In the genomic region with DNA sequence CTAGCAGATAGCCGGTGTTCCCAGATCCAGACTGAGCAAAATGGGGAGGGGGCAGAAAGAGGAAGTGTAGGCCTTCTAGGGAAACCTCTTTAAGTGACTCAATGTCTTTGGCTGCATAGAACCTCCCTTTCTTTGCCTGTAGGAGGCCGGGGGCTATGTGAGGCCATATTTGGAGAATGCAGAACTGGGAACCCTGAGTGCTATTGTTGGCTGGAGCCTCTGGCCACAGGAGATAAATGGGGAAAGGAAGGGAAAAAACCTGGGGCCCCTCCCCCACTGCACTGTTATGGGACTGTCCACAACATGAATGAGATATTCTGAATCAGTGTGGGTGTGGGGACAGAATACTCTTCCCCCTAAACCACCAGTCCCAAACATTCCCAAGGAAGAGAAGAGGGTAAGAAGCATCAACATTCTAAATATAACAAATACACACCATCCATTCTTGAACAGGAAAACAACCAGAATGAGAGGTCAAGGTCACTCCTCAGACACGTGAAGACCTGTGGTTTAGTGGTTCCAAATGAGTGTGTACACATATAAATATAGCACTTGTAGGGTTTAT, we compare ENCODE assay signal across 11 cellular contexts. TPM values are rescaled to one million over a fixed set of nuclear protein-coding genes. Genes with fewer than 3 reads are reported as not detected.
DNase-seq lines count a peak whose midpoint lies in the region; ATAC-seq, FAIRE-seq and TF ChIP-seq lines count a peak whose summit lies in the region.
"Had no signal": no experiment of that assay in that cellular context is flagged by ENCODE, and none has a peak within 500 bp of the region (broad histone marks: within the 10 kb centered on the region; RNA-seq: fewer than 3 reads in every experiment).

No MANE protein-coding gene starts in this region.

- WGBS in spleen, 5 donors, result 39 to 71% (median 57%) methylated on average over 3 of the region's 3 CpGs

- no peaks in the 10 kb centered on the region for H3K9me3 ChIP-seq in spleen
- H3K9me3 ChIP-seq: neutrophil had no signal

- no peak overlapping the region for H3K27ac Mint-ChIP-seq in activated T-cell treated with anti-CD3 and anti-CD28 coated beads, Interleukin-2, amount 50 U/mL, for 72 hours
- no peak overlapping the region for H3K27ac Mint-ChIP-seq in T-helper 2 cell treated with Interferon-gamma antibody and Interleukin-4, amounts not matched to agents 5 μg/mL and 100 μg/mL, for 36 hours

- H3K4me3 ChIP-seq in choroid plexus epithelial cell (ENCODE audit: low read depth, low read length), result no peak overlapping the region
- H3K4me3 ChIP-seq in spleen, result no peak overlapping the region

- no peak for ATAC-seq in activated T-cell treated with anti-CD3 and anti-CD28 coated beads, Interleukin-2, amount 50 U/mL, for 72 hours (replicated peaks in 1 of 2)
- ATAC-seq in activated T-cell treated with anti-CD3 and anti-CD28 coated beads, Interleukin-2, amount 50 U/mL, for 4 hours, result no peak
- ATAC-seq: Right ventricle myocardium inferior had no signal

- H3K36me3 Mint-ChIP-seq in activated T-cell treated with anti-CD3 and anti-CD28 coated beads, Interleukin-2, amount 50 U/mL, for 72 hours (ENCODE audit: insufficient read depth in 2 of 2), result peaks cover 1 to 8% of the 10 kb centered on the region in 2 donors
- H3K36me3 Mint-ChIP-seq in activated T-cell treated with anti-CD3 and anti-CD28 coated beads, Interleukin-2, amount 50 U/mL, for 4 hours (ENCODE audit: insufficient read depth), result peaks cover 30% of the 10 kb centered on the region
- peaks cover 29% of the 10 kb centered on the region for H3K36me3 Mint-ChIP-seq in T-helper 2 cell treated with Interferon-gamma antibody and Interleukin-4, amounts not matched to agents 5 μg/mL and 100 μg/mL, for 36 hours (ENCODE audit: low read depth)

- peak overlapping the region; percentile 99 for H3K4me3 Mint-ChIP-seq in activated T-cell treated with anti-CD3 and anti-CD28 coated beads, Interleukin-2, amount 50 U/mL, for 72 hours
- no peak overlapping the region for H3K4me3 Mint-ChIP-seq in activated T-cell treated with anti-CD3 and anti-CD28 coated beads, Interleukin-2, amount 50 U/mL, for 4 hours
- H3K4me3 Mint-ChIP-seq in T-helper 2 cell treated with Interferon-gamma antibody and Interleukin-4, amounts not matched to agents 5 μg/mL and 100 μg/mL, for 36 hours, result no peak overlapping the region

- no peak overlapping the region for H3K27ac ChIP-seq in spleen
- H3K27ac ChIP-seq: neutrophil had no signal

- DNase-seq in activated T-cell treated with anti-CD3 and anti-CD28 coated beads, Interleukin-2, amount 50 U/mL, for 72 hours, result no peak
- DNase-seq in activated T-cell treated with anti-CD3 and anti-CD28 coated beads, Interleukin-2, amount 50 U/mL, for 4 hours, result no peak
- peak; percentile 47 for DNase-seq in RCC 7860 (ENCODE audit: low spot score)
- peak; percentile 51 for DNase-seq in choroid plexus epithelial cell (ENCODE audit: low read depth)
- peak; percentile 8 for DNase-seq in spleen
- DNase-seq in T-helper 2 cell treated with Interferon-gamma antibody and Interleukin-4, amounts not matched to agents 5 μg/mL and 100 μg/mL, for 36 hours (ENCODE audit: low spot score), result no peak
- DNase-seq in activated CD4-positive, alpha-beta T cell treated with anti-CD3 and anti-CD28 coated beads for 1 hour, result no peak
- DNase-seq in NCI-H1048 (lab: John Stamatoyannopoulos, UW), result no peak
- DNase-seq: NCI-H187 treated with DMSO at 0.1 percent for 48 hours had no signal

- peaks cover 3 to 60% (median 47%) of the 10 kb centered on the region in 6 donors for H3K36me3 ChIP-seq in spleen

- no peaks in the 10 kb centered on the region for H3K27me3 Mint-ChIP-seq in activated T-cell treated with anti-CD3 and anti-CD28 coated beads, Interleukin-2, amount 50 U/mL, for 72 hours (ENCODE audit: low read depth)
- H3K27me3 Mint-ChIP-seq in activated T-cell treated with anti-CD3 and anti-CD28 coated beads, Interleukin-2, amount 50 U/mL, for 4 hours (ENCODE audit: low read depth), result peaks cover 6% of the 10 kb centered on the region
- H3K27me3 Mint-ChIP-seq in T-helper 2 cell treated with Interferon-gamma antibody and Interleukin-4, amounts not matched to agents 5 μg/mL and 100 μg/mL, for 36 hours (ENCODE audit: low read depth), result peaks cover 8% of the 10 kb centered on the region

- peak; percentile 33 for TF ChIP-seq CTCF in choroid plexus epithelial cell (conservative IDR thresholded peaks at IDR 0.05; ENCODE audit: low read depth, low read length)
- no peak for TF ChIP-seq CTCF in spleen (IDR thresholded peaks at IDR 0.05 in 8 of 11, conservative IDR thresholded peaks at IDR 0.05 in 3 of 11)

- FAIRE-seq in RCC 7860 (lab: Jason Lieb, UNC), result no peak

- peaks cover 0 to 10% (median 6%) of the 10 kb centered on the region in 7 donors for H3K27me3 ChIP-seq in spleen (replicated peaks in 1 of 7)

- H3K9me3 Mint-ChIP-seq in activated T-cell treated with anti-CD3 and anti-CD28 coated beads, Interleukin-2, amount 50 U/mL, for 72 hours, result no peaks in the 10 kb centered on the region
- H3K9me3 Mint-ChIP-seq in activated T-cell treated with anti-CD3 and anti-CD28 coated beads, Interleukin-2, amount 50 U/mL, for 4 hours, result no peaks in the 10 kb centered on the region
- H3K9me3 Mint-ChIP-seq in T-helper 2 cell treated with Interferon-gamma antibody and Interleukin-4, amounts not matched to agents 5 μg/mL and 100 μg/mL, for 36 hours, result no peaks in the 10 kb centered on the region

- TF ChIP-seq POLR2A in spleen (IDR thresholded peaks at IDR 0.05), result no peak

- intact Hi-C loops in spleen (cut with DNase I; ENCODE audit: low total_unique reads), result no loop called here

- peaks cover 8 to 47% (median 32%) of the 10 kb centered on the region in 6 donors for H3K4me1 ChIP-seq in spleen

- peaks cover 32% of the 10 kb centered on the region for H3K4me1 Mint-ChIP-seq in activated T-cell treated with anti-CD3 and anti-CD28 coated beads, Interleukin-2, amount 50 U/mL, for 72 hours (ENCODE audit: low read depth)
- H3K4me1 Mint-ChIP-seq in activated T-cell treated with anti-CD3 and anti-CD28 coated beads, Interleukin-2, amount 50 U/mL, for 4 hours (ENCODE audit: low read depth), result peaks cover 21% of the 10 kb centered on the region
- H3K4me1 Mint-ChIP-seq in T-helper 2 cell treated with Interferon-gamma antibody and Interleukin-4, amounts not matched to agents 5 μg/mL and 100 μg/mL, for 36 hours (ENCODE audit: low read depth), result peaks cover 18% of the 10 kb centered on the region

RNA-seq across cellular contexts. Expression of gene VPS25, which starts 2.4 kb away (rescaled TPM):
- 10 to 100 TPM; 64.4 to 71.6 TPM for total RNA-seq in activated T-cell treated with anti-CD3 and anti-CD28 coated beads, Interleukin-2, amount 50 U/mL, for 72 hours
- 100 to 1,000 TPM in 1 of 3 donors, 10 to 100 TPM in 2; 92.6 to 106 (median 98.7) TPM for total RNA-seq in activated T-cell treated with anti-CD3 and anti-CD28 coated beads, Interleukin-2, amount 50 U/mL, for 4 hours
- 10 to 100 TPM; 29.6 to 41.1 (median 34.5) TPM for total RNA-seq in spleen
- polyA plus RNA-seq in spleen, result 10 to 100 TPM; 31.0 to 47.7 (median 41.4) TPM

RNA-seq across cellular contexts. Expression of gene WNK4, which starts 4.8 kb away (rescaled TPM):
- total RNA-seq in activated T-cell treated with anti-CD3 and anti-CD28 coated beads, Interleukin-2, amount 50 U/mL, for 72 hours, result 1 to 10 TPM; 1.0 to 1.1 TPM
- under 1 TPM; 0.16 to 0.46 (median 0.38) TPM for total RNA-seq in activated T-cell treated with anti-CD3 and anti-CD28 coated beads, Interleukin-2, amount 50 U/mL, for 4 hours
- total RNA-seq in spleen, result under 1 TPM in 3 of 7 donors, not detected in 4; 0.10 to 0.52 (median 0.41) TPM
- polyA plus RNA-seq in spleen, result under 1 TPM in 2 of 3 donors, not detected in 1; 0.04 to 0.06 TPM
- total RNA-seq: Right ventricle myocardium inferior had no signal

RNA-seq across cellular contexts. Expression of gene RAMP2, which starts 14.6 kb away (rescaled TPM):
- not detected for total RNA-seq in activated T-cell treated with anti-CD3 and anti-CD28 coated beads, Interleukin-2, amount 50 U/mL, for 72 hours
- not detected for total RNA-seq in activated T-cell treated with anti-CD3 and anti-CD28 coated beads, Interleukin-2, amount 50 U/mL, for 4 hours
- total RNA-seq in spleen, result 10 to 100 TPM in 6 of 7 donors, 1 to 10 TPM in 1; 9.7 to 34.3 (median 27.0) TPM
- polyA plus RNA-seq in spleen, result 10 to 100 TPM; 21.5 to 51.7 (median 36.0) TPM

RNA-seq across cellular contexts. Expression of gene COA3, which starts 22.9 kb away (rescaled TPM):
- total RNA-seq in activated T-cell treated with anti-CD3 and anti-CD28 coated beads, Interleukin-2, amount 50 U/mL, for 72 hours, result 10 to 100 TPM; 21.9 to 23.9 TPM
- total RNA-seq in activated T-cell treated with anti-CD3 and anti-CD28 coated beads, Interleukin-2, amount 50 U/mL, for 4 hours, result 10 to 100 TPM; 52.2 to 56.2 (median 55.1) TPM
- total RNA-seq in spleen, result 10 to 100 TPM; 30.0 to 62.0 (median 39.0) TPM
- 100 to 1,000 TPM in 1 of 3 donors, 10 to 100 TPM in 2; 65.6 to 126 (median 97.1) TPM for polyA plus RNA-seq in spleen

RNA-seq across cellular contexts. Expression of gene CNTD1, which starts 23.0 kb away (rescaled TPM):
- total RNA-seq in activated T-cell treated with anti-CD3 and anti-CD28 coated beads, Interleukin-2, amount 50 U/mL, for 72 hours, result under 1 TPM; 0.22 to 0.32 TPM
- total RNA-seq in activated T-cell treated with anti-CD3 and anti-CD28 coated beads, Interleukin-2, amount 50 U/mL, for 4 hours, result not detected
- not detected for total RNA-seq in spleen
- polyA plus RNA-seq in spleen, result under 1 TPM; 0.17 to 0.26 (median 0.24) TPM

Comparison
In these comparisons a context has a peak if more than half of its experiments do, and no peak if none do; other contexts are left out.
1. H3K4me3 Mint-ChIP-seq: peak in activated T-cell treated with anti-CD3 and anti-CD28 coated beads, Interleukin-2, amount 50 U/mL, for 72 hours (2 of 2); none in activated T-cell treated with anti-CD3 and anti-CD28 coated beads, Interleukin-2, amount 50 U/mL, for 4 hours (single experiment) and T-helper 2 cell treated with Interferon-gamma antibody and Interleukin-4, amounts not matched to agents 5 μg/mL and 100 μg/mL, for 36 hours (single experiment).
2. DNase-seq: peak in RCC 7860 (single experiment), choroid plexus epithelial cell (single experiment) and spleen (single experiment); none in activated T-cell treated with anti-CD3 and anti-CD28 coated beads, Interleukin-2, amount 50 U/mL, for 72 hours (0 of 2), activated T-cell treated with anti-CD3 and anti-CD28 coated beads, Interleukin-2, amount 50 U/mL, for 4 hours (single experiment), T-helper 2 cell treated with Interferon-gamma antibody and Interleukin-4, amounts not matched to agents 5 μg/mL and 100 μg/mL, for 36 hours (single experiment), activated CD4-positive, alpha-beta T cell treated with anti-CD3 and anti-CD28 coated beads for 1 hour (single experiment) and NCI-H1048 (single experiment).
3. RNA of gene RAMP2, which starts 14.6 kb away (total RNA-seq): 9.7 to 34.3 TPM in spleen; not detected in activated T-cell treated with anti-CD3 and anti-CD28 coated beads, Interleukin-2, amount 50 U/mL, for 4 hours and not detected in activated T-cell treated with anti-CD3 and anti-CD28 coated beads, Interleukin-2, amount 50 U/mL, for 72 hours; every median in the first group is over 4 times any median in the second.